In genomic region chr10:62614389-62615157, GRCh38 we compare ENCODE assay signal across 8 cellular contexts.
DNase-seq lines count a peak whose midpoint lies in the region; ATAC-seq lines count a peak whose summit lies in the region.

No MANE protein-coding gene starts in this region.

- peak; percentile 41 to 59 for DNase-seq in activated CD4-positive, alpha-beta T cell treated with anti-CD3 and anti-CD28 coated beads, Interleukin-2, amount 50 U/mL, for 48 hours
- DNase-seq in activated CD4-positive, alpha-beta T cell treated with anti-CD3 and anti-CD28 coated beads, Interleukin-2, amount 50 U/mL, for 4 hours: no peak
- DNase-seq in activated T-cell treated with anti-CD3 and anti-CD28 coated beads, Interleukin-2, amount 50 U/mL, for 4 hours: peak; percentile 8
- peak; percentile 67 for DNase-seq in stimulated activated CD8-positive, alpha-beta memory T cell treated with anti-CD3 and anti-CD28 coated beads, Interleukin-4, amount 100 ng/mL, for 48 hours
- DNase-seq in NOMO-1 treated with DMSO at 0.1 percent for 48 hours (lab: John Stamatoyannopoulos, UW; ENCODE audit: unreplicated experiment) (no peak), cortex of kidney (lab: John Stamatoyannopoulos, UW) (no peak), SKM-1 (lab: John Stamatoyannopoulos, UW; ENCODE audit: unreplicated experiment) (no peak)

- no peak overlapping the region for H3K4me3 Mint-ChIP-seq in activated T-cell treated with anti-CD3 and anti-CD28 coated beads, Interleukin-2, amount 50 U/mL, for 4 hours

- no peaks in the 10 kb centered on the region for H3K9me3 Mint-ChIP-seq in activated T-cell treated with anti-CD3 and anti-CD28 coated beads, Interleukin-2, amount 50 U/mL, for 4 hours

- ATAC-seq in HG03039 (IDR thresholded peaks at IDR 0.05; ENCODE audit: unreplicated experiment): peak; percentile 46
- ATAC-seq in activated T-cell treated with anti-CD3 and anti-CD28 coated beads, Interleukin-2, amount 50 U/mL, for 4 hours: peak; percentile 67 to 78

- H3K36me3 Mint-ChIP-seq in activated T-cell treated with anti-CD3 and anti-CD28 coated beads, Interleukin-2, amount 50 U/mL, for 4 hours (ENCODE audit: insufficient read depth): peaks cover 2% of the 10 kb centered on the region

- H3K27me3 Mint-ChIP-seq in activated T-cell treated with anti-CD3 and anti-CD28 coated beads, Interleukin-2, amount 50 U/mL, for 4 hours (ENCODE audit: low read depth): peaks cover 3% of the 10 kb centered on the region

- H3K4me1 Mint-ChIP-seq in activated T-cell treated with anti-CD3 and anti-CD28 coated beads, Interleukin-2, amount 50 U/mL, for 4 hours (ENCODE audit: low read depth): peaks cover 51% of the 10 kb centered on the region

Comparison
In these comparisons a context has a peak if more than half of its experiments do, and no peak if none do; other contexts are left out.
1. DNase-seq: peak in activated CD4-positive, alpha-beta T cell treated with anti-CD3 and anti-CD28 coated beads, Interleukin-2, amount 50 U/mL, for 48 hours (2 of 2), activated T-cell treated with anti-CD3 and anti-CD28 coated beads, Interleukin-2, amount 50 U/mL, for 4 hours (single experiment) and stimulated activated CD8-positive, alpha-beta memory T cell treated with anti-CD3 and anti-CD28 coated beads, Interleukin-4, amount 100 ng/mL, for 48 hours (single experiment); none in activated CD4-positive, alpha-beta T cell treated with anti-CD3 and anti-CD28 coated beads, Interleukin-2, amount 50 U/mL, for 4 hours (0 of 2), NOMO-1 treated with DMSO at 0.1 percent for 48 hours (single experiment), cortex of kidney (single experiment) and SKM-1 (single experiment).